ENCODE assay signal across 8 cellular contexts in genomic region chrX:129956765-129957164, GRCh38. TPM values are rescaled to one million over a fixed set of nuclear protein-coding genes. Genes with fewer than 3 reads are reported as not detected.
DNase-seq lines count a peak whose midpoint lies in the region; ATAC-seq and TF ChIP-seq lines count a peak whose summit lies in the region.

No MANE protein-coding gene starts in this region.

- no peak for TF ChIP-seq EP300 in gastroesophageal sphincter (IDR thresholded peaks at IDR 0.05)

- peaks cover 9% of the 10 kb centered on the region for H3K4me1 Mint-ChIP-seq in activated CD4-positive, alpha-beta T cell treated with anti-CD3 and anti-CD28 coated beads for 36 hours
- H3K4me1 Mint-ChIP-seq in stimulated activated effector memory CD8-positive, alpha-beta T cell treated with anti-CD3 and anti-CD28 coated beads, Interleukin-12 subunit alpha, Interleukin-12 subunit beta, amount 100 ng/mL, for 72 hours: peaks cover 25% of the 10 kb centered on the region

- no peak overlapping the region for H3K27ac ChIP-seq in SU-DHL-6 (ENCODE audit: low read depth, low read length)
- peak overlapping the region in 3 of 4 donors; percentile 33 to 54 (median 53) for H3K27ac ChIP-seq in gastroesophageal sphincter
- H3K27ac ChIP-seq in PC-3 (ENCODE audit: low read length): no peak overlapping the region

- POLR2A ChIA-PET in activated CD4-positive, alpha-beta T cell treated with anti-CD3 and anti-CD28 coated beads for 36 hours (lab: Charles Lee): no interaction called here
- POLR2A ChIA-PET in PC-3 (lab: Charles Lee; ENCODE audit: unreplicated experiment): no interaction called here

- H3K4me2 ChIP-seq in SU-DHL-6 (ENCODE audit: low read depth, low read length, poor library complexity, severe bottlenecking): peak overlapping the region; percentile 73
- no peak overlapping the region; the same call in 1 of the 2 replicates for H3K4me2 ChIP-seq in PC-3 (ENCODE audit: low read length)

- intact Hi-C loops in activated CD4-positive, alpha-beta T cell treated with anti-CD3 and anti-CD28 coated beads for 36 hours (cut with DNase I, micrococcal nuclease): loop anchor here in 1 of 2 experiments (1.0 kb wide), 1 partner anchor 26 kb away; the partner anchor contains the start of gene BCORL1
- intact Hi-C loops in PC-3 (cut with micrococcal nuclease): no loop called here

- no TSS peak for BruUV-seq in PC-3 (replicated peaks; lab: Mats Ljungman, UMichigan)

- H3K9me3 ChIP-seq in SU-DHL-6 (ENCODE audit: insufficient read depth, low read length): no peaks in the 10 kb centered on the region
- H3K9me3 ChIP-seq in gastroesophageal sphincter: no peaks in the 10 kb centered on the region
- H3K9me3 ChIP-seq in PC-3 (ENCODE audit: low read length): no peaks in the 10 kb centered on the region

- H3K4me3 ChIP-seq in SU-DHL-6 (ENCODE audit: insufficient read depth, low read length, poor library complexity, severe bottlenecking) (no peak overlapping the region), gastroesophageal sphincter (peak overlapping the region; percentile 49 to 51), PC-3 (ENCODE audit: low read length) (no peak overlapping the region)

- CTCF ChIA-PET in activated CD4-positive, alpha-beta T cell treated with anti-CD3 and anti-CD28 coated beads for 36 hours (lab: Charles Lee): no interaction called here
- CTCF ChIA-PET in PC-3 (lab: Charles Lee): no interaction called here

- H3K9me2 ChIP-seq in SU-DHL-6 (replicated peaks; ENCODE audit: insufficient read depth, low read length) (no peaks in the 10 kb centered on the region), PC-3 (replicated peaks; ENCODE audit: low read length) (no peaks in the 10 kb centered on the region)

- H4K20me1 ChIP-seq in SU-DHL-6 (ENCODE audit: low read depth, low read length) (no peaks in the 10 kb centered on the region), PC-3 (ENCODE audit: low read length) (no peaks in the 10 kb centered on the region)

- WGBS in gastroesophageal sphincter (ENCODE audit: low coverage in 1 of 2), 2 donors: 23 to 48% methylated on average over 6 of the region's 20 CpGs

- H3K27ac Mint-ChIP-seq in activated CD4-positive, alpha-beta T cell treated with anti-CD3 and anti-CD28 coated beads for 36 hours: no peak overlapping the region
- H3K27ac Mint-ChIP-seq in stimulated activated effector memory CD8-positive, alpha-beta T cell treated with anti-CD3 and anti-CD28 coated beads, Interleukin-12 subunit alpha, Interleukin-12 subunit beta, amount 100 ng/mL, for 72 hours: no peak overlapping the region

- H2AFZ ChIP-seq in SU-DHL-6 (ENCODE audit: low read depth, low read length, severe bottlenecking) (no peak overlapping the region), PC-3 (ENCODE audit: low read length) (no peak overlapping the region)

- H3K36me3 ChIP-seq in SU-DHL-6 (ENCODE audit: low read length): no peaks in the 10 kb centered on the region
- H3K36me3 ChIP-seq in gastroesophageal sphincter: no peaks in the 10 kb centered on the region
- H3K36me3 ChIP-seq in PC-3 (ENCODE audit: low read depth, low read length): no peaks in the 10 kb centered on the region

- no peaks in the 10 kb centered on the region for H3K9me3 Mint-ChIP-seq in activated CD4-positive, alpha-beta T cell treated with anti-CD3 and anti-CD28 coated beads for 36 hours (ENCODE audit: low read depth)
- no peaks in the 10 kb centered on the region for H3K9me3 Mint-ChIP-seq in stimulated activated effector memory CD8-positive, alpha-beta T cell treated with anti-CD3 and anti-CD28 coated beads, Interleukin-12 subunit alpha, Interleukin-12 subunit beta, amount 100 ng/mL, for 72 hours

- H3K36me3 Mint-ChIP-seq in activated CD4-positive, alpha-beta T cell treated with anti-CD3 and anti-CD28 coated beads for 36 hours (ENCODE audit: low read depth): peaks cover 2% of the 10 kb centered on the region
- peaks cover 7% of the 10 kb centered on the region for H3K36me3 Mint-ChIP-seq in stimulated activated effector memory CD8-positive, alpha-beta T cell treated with anti-CD3 and anti-CD28 coated beads, Interleukin-12 subunit alpha, Interleukin-12 subunit beta, amount 100 ng/mL, for 72 hours

- peaks cover 3% of the 10 kb centered on the region for H3K27me3 Mint-ChIP-seq in activated CD4-positive, alpha-beta T cell treated with anti-CD3 and anti-CD28 coated beads for 36 hours

- no peaks in the 10 kb centered on the region for H3K27me3 ChIP-seq in SU-DHL-6 (ENCODE audit: low read length)
- H3K27me3 ChIP-seq in gastroesophageal sphincter: no peaks in the 10 kb centered on the region
- H3K27me3 ChIP-seq in PC-3 (ENCODE audit: low read length): no peaks in the 10 kb centered on the region

- TF ChIP-seq POLR2A in gastroesophageal sphincter (IDR thresholded peaks at IDR 0.05): no peak

- H3K79me2 ChIP-seq in SU-DHL-6 (ENCODE audit: insufficient read depth, low read length) (no peaks in the 10 kb centered on the region), PC-3 (ENCODE audit: low read length) (no peaks in the 10 kb centered on the region)

- no peak for ATAC-seq in activated CD4-positive, alpha-beta T cell treated with anti-CD3 and anti-CD28 coated beads for 36 hours
- ATAC-seq in gastroesophageal sphincter (no peak), HG03354 (IDR thresholded peaks at IDR 0.05; ENCODE audit: poor library complexity, severe bottlenecking, unreplicated experiment) (no peak), PC-3 (no peak), HG02840 (IDR thresholded peaks at IDR 0.05; ENCODE audit: low FRiP score, unreplicated experiment) (no peak)
- ATAC-seq in stimulated activated effector memory CD8-positive, alpha-beta T cell treated with anti-CD3 and anti-CD28 coated beads, Interleukin-12 subunit alpha, Interleukin-12 subunit beta, amount 100 ng/mL, for 72 hours: no peak

- no peak for TF ChIP-seq CTCF in SU-DHL-6 (IDR thresholded peaks at IDR 0.05; ENCODE audit: insufficient read depth, low read length, poor library complexity, severe bottlenecking)
- no peak for TF ChIP-seq CTCF in gastroesophageal sphincter (IDR thresholded peaks at IDR 0.05)
- no peak for TF ChIP-seq CTCF in PC-3 (conservative IDR thresholded peaks at IDR 0.05; ENCODE audit: low read depth, low read length)

- no peak for DNase-seq in activated CD4-positive, alpha-beta T cell treated with anti-CD3 and anti-CD28 coated beads for 36 hours
- no peak for DNase-seq in activated CD4-positive, alpha-beta T cell treated with anti-CD3 and anti-CD28 coated beads, Interleukin-2, amount 50 U/mL, for 48 hours
- DNase-seq in stimulated activated effector memory CD8-positive, alpha-beta T cell treated with anti-CD3 and anti-CD28 coated beads, Interleukin-12 subunit alpha, Interleukin-12 subunit beta, amount 100 ng/mL, for 72 hours (ENCODE audit: low spot score in 2 of 2): no peak
- DNase-seq in PC-3: no peak

- peak overlapping the region; percentile 53 for H3K4me3 Mint-ChIP-seq in activated CD4-positive, alpha-beta T cell treated with anti-CD3 and anti-CD28 coated beads for 36 hours
- H3K4me3 Mint-ChIP-seq in stimulated activated effector memory CD8-positive, alpha-beta T cell treated with anti-CD3 and anti-CD28 coated beads, Interleukin-12 subunit alpha, Interleukin-12 subunit beta, amount 100 ng/mL, for 72 hours: peak overlapping the region; percentile 63

- H3K9ac ChIP-seq in SU-DHL-6 (ENCODE audit: low read length) (no peak overlapping the region), PC-3 (ENCODE audit: low read length) (no peak overlapping the region)

- peaks cover 0 to 6% (median 0%) of the 10 kb centered on the region in 3 donors for H3K4me1 ChIP-seq in gastroesophageal sphincter
- H3K4me1 ChIP-seq in PC-3 (ENCODE audit: insufficient read depth, low read length): peaks cover 9% of the 10 kb centered on the region

- H3F3A ChIP-seq in SU-DHL-6 (ENCODE audit: insufficient read depth) (0 out of 2 replicates have a peak, but pooled peaks cover 4% of the 10 kb centered on the region), PC-3 (ENCODE audit: low read length, unreplicated experiment) (no peaks in the 10 kb centered on the region)

RNA-seq across cellular contexts. Expression of gene BCORL1, which starts 25.7 kb away (rescaled TPM):
- total RNA-seq in activated CD4-positive, alpha-beta T cell treated with anti-CD3 and anti-CD28 coated beads for 36 hours: 1 to 10 TPM; 8.3 to 8.5 TPM
- total RNA-seq in gastroesophageal sphincter: 10 to 100 TPM in 1 of 4 donors, 1 to 10 TPM in 3; 2.8 to 10.4 (median 6.6) TPM
- total RNA-seq in PC-3 (2014; rRNA removed): 3.1 and 3.9 TPM in 2 replicates

RNA-seq across cellular contexts. Expression of gene UTP14A, which starts 50.8 kb away (rescaled TPM):
- total RNA-seq in activated CD4-positive, alpha-beta T cell treated with anti-CD3 and anti-CD28 coated beads for 36 hours: 10 to 100 TPM; 35.7 to 45.2 TPM
- total RNA-seq in gastroesophageal sphincter (10 to 100 TPM; 12.5 to 17.6 (median 15.9) TPM), PC-3 (2014; rRNA removed) (20.2 and 40.5 TPM in 2 replicates)

Comparison
In these comparisons a context has a peak if more than half of its experiments do, and no peak if none do; other contexts are left out.
1. H3K27ac ChIP-seq: peak in gastroesophageal sphincter (3 of 4); none in SU-DHL-6 (single experiment) and PC-3 (single experiment).
2. H3K4me3 ChIP-seq: peak in gastroesophageal sphincter (2 of 2); none in SU-DHL-6 (single experiment) and PC-3 (single experiment).